28 cellular contexts compared by ENCODE assay signal in the genomic region with DNA sequence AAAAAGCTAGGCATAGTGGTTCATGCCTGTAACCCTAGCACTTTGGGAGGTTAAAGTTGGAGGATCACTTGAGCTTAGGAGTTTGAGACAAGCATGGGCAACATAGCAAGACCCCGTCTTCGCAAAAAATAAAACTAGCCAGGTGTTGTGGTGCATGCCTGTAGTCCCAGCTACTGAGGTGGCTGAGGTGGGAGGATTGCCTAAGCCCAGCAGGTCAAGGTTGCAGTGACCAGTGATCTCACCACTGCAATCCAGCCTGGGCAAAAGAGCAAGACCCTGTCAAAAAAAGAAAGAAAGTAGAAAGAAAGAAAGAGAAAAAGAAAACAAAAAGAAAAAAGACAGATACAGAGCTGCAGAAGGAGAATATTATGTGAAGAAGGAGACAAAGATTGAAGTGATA.
A peak's percentile ranks its signal among the peaks of the same experiment; 100 is the strongest.
DNase-seq lines count a peak whose midpoint lies in the region; ATAC-seq, FAIRE-seq and TF ChIP-seq lines count a peak whose summit lies in the region.
"Had no signal": no experiment of that assay in that cellular context is flagged by ENCODE, and none has a peak within 500 bp of the region (broad histone marks: within the 10 kb centered on the region; RNA-seq: fewer than 3 reads in every experiment).

No MANE protein-coding gene starts in this region.

- H3K9me1 ChIP-seq in IMR-90 (ENCODE audit: insufficient read depth, low read length): 0 out of 2 replicates have a peak, but pooled peaks cover 3% of the 10 kb centered on the region

- H4K12ac ChIP-seq in trophoblast cell (ENCODE audit: low read depth, low read length): no peak overlapping the region

- in situ Hi-C loops in IMR-90 (cut with MboI; ENCODE audit: low sequenced_read_pairs): no loop called here

- H3K9me3 ChIP-seq in SK-N-SH (no peaks in the 10 kb centered on the region), IMR-90 (ENCODE audit: control insufficient read depth, insufficient read depth, low read length) (no peaks in the 10 kb centered on the region), astrocyte (ENCODE audit: insufficient read depth, low read depth, low read length) (no peaks in the 10 kb centered on the region), trophoblast cell (ENCODE audit: insufficient read depth, low read depth, low read length) (no peaks in the 10 kb centered on the region), suprapubic skin (no peaks in the 10 kb centered on the region)
- H3K9me3 ChIP-seq: BE2C, BLaER1 had no signal

- no peak overlapping the region for H3K4me3 Mint-ChIP-seq in astrocyte (ENCODE audit: unreplicated experiment)
- H3K4me3 Mint-ChIP-seq: CD4-positive, alpha-beta memory T cell; CD4-positive, CD25-positive, alpha-beta regulatory T cell; CD8-positive, alpha-beta memory T cell had no signal

- POLR2A ChIA-PET in SK-N-SH (lab: Yijun Ruan, JAX): no interaction called here
- POLR2A ChIA-PET in IMR-90 (lab: Charles Lee; ENCODE audit: unreplicated experiment): no interaction called here

- H2AK5ac ChIP-seq in IMR-90 (ENCODE audit: low read depth, low read length) (no peak overlapping the region), trophoblast cell (ENCODE audit: low read length) (no peak overlapping the region)

- no peak overlapping the region for H4K91ac ChIP-seq in IMR-90 (ENCODE audit: insufficient read depth, low read depth, low read length)
- peak overlapping the region; percentile 63 for H4K91ac ChIP-seq in trophoblast cell (ENCODE audit: low read depth, low read length)

- no peaks in the 10 kb centered on the region for H3K79me2 ChIP-seq in SK-N-SH (ENCODE audit: insufficient read depth)
- H3K79me2 ChIP-seq in astrocyte (ENCODE audit: insufficient read depth, low read length): no peaks in the 10 kb centered on the region
- no peaks in the 10 kb centered on the region for H3K79me2 ChIP-seq in trophoblast cell (ENCODE audit: control insufficient read depth, insufficient read depth, low read length, poor library complexity)

- H3K27me3 Mint-ChIP-seq in astrocyte (ENCODE audit: low read depth, unreplicated experiment): no peaks in the 10 kb centered on the region

- TF ChIP-seq POLR2A in IMR-90 (IDR thresholded peaks at IDR 0.05; ENCODE audit: low read depth, low read length): no peak
- TF ChIP-seq POLR2A in suprapubic skin (IDR thresholded peaks at IDR 0.05): no peak

- H3K79me1 ChIP-seq in IMR-90 (ENCODE audit: low read depth in 1 of 2, low read length in 2 of 2) (no peaks in the 10 kb centered on the region), trophoblast cell (ENCODE audit: low read length) (peaks cover 18% of the 10 kb centered on the region)

- dilution Hi-C loops in IMR-90 (cut with HindIII; ENCODE audit: low sequenced_read_pairs, unreplicated experiment): no loop called here

- no peaks in the 10 kb centered on the region for H3K36me3 Mint-ChIP-seq in astrocyte (ENCODE audit: low read depth, unreplicated experiment)
- H3K36me3 Mint-ChIP-seq: CD14-positive monocyte; CD4-positive, alpha-beta memory T cell; CD4-positive, CD25-positive, alpha-beta regulatory T cell; CD8-positive, alpha-beta memory T cell had no signal

- H2BK15ac ChIP-seq in IMR-90 (ENCODE audit: low read depth, low read length): 0 out of 3 replicates have a peak overlapping the region, but pooled peaks have one; percentile 1

- FAIRE-seq in astrocyte (lab: Jason Lieb, UNC) (no peak), urothelium cell line (lab: Jason Lieb, UNC) (no peak)
- FAIRE-seq: GM12878, GM12892, GM18507 had no signal

- H3K18ac ChIP-seq in IMR-90 (ENCODE audit: low read depth, low read length) (no peak overlapping the region), trophoblast cell (ENCODE audit: low read length) (no peak overlapping the region)

- H3K27me3 ChIP-seq in SK-N-SH (ENCODE audit: insufficient read depth): no peaks in the 10 kb centered on the region; the same call in 1 of the 2 replicates
- H3K27me3 ChIP-seq in IMR-90 (ENCODE audit: control insufficient read depth, insufficient read depth, low read length): no peaks in the 10 kb centered on the region
- H3K27me3 ChIP-seq in astrocyte (ENCODE audit: insufficient read depth, low read length): no peaks in the 10 kb centered on the region
- H3K27me3 ChIP-seq in trophoblast cell (ENCODE audit: insufficient read depth, low read length): no peaks in the 10 kb centered on the region
- H3K27me3 ChIP-seq in suprapubic skin: no peaks in the 10 kb centered on the region
- H3K27me3 ChIP-seq: BE2C, BLaER1 had no signal

- WGBS in SK-N-SH (ENCODE audit: low lambda C conversion rate): 28% methylated on average over 2 of the region's 2 CpGs
- WGBS in IMR-90 (ENCODE audit: extremely low coverage in 2 of 2, insufficient read length in 1 of 2), 2 experiments: no CpG with 5 or more reads among the region's 2 CpGs
- no CpG with 5 or more reads among the region's 2 CpGs for WGBS in trophoblast cell (ENCODE audit: extremely low coverage, insufficient coverage, insufficient read length)
- 95% methylated on average over 2 of the region's 2 CpGs for WGBS in suprapubic skin

- H3K4ac ChIP-seq in IMR-90 (ENCODE audit: low read depth, low read length) (no peak overlapping the region), trophoblast cell (ENCODE audit: low read depth, low read length) (no peak overlapping the region)

- H3K56ac ChIP-seq in IMR-90 (ENCODE audit: extremely low read depth, insufficient read depth, low read length): no peak overlapping the region

- H3K4me1 ChIP-seq in SK-N-SH (ENCODE audit: control insufficient read depth in 1 of 2, insufficient read depth in 2 of 2, low read depth in 1 of 2, low read length in 1 of 2) (no peaks in the 10 kb centered on the region; a peak in 1 of 4 replicates), IMR-90 (ENCODE audit: control insufficient read depth, insufficient read depth, low read length) (0 out of 2 replicates have a peak, but pooled peaks cover 2% of the 10 kb centered on the region), astrocyte (ENCODE audit: insufficient read depth, low read length) (peaks cover 42% of the 10 kb centered on the region), trophoblast cell (ENCODE audit: control insufficient read depth in 1 of 2, insufficient read depth in 2 of 2, low read length in 2 of 2) (peaks cover 0 to 2% of the 10 kb centered on the region in 2 experiments), suprapubic skin (peaks cover 17% of the 10 kb centered on the region)
- H3K4me1 ChIP-seq: BE2C, BLaER1 had no signal

- H3K4me1 Mint-ChIP-seq in astrocyte (ENCODE audit: low read depth, unreplicated experiment): peaks cover 56% of the 10 kb centered on the region
- H3K4me1 Mint-ChIP-seq: CD4-positive, alpha-beta memory T cell; CD4-positive, CD25-positive, alpha-beta regulatory T cell; CD8-positive, alpha-beta memory T cell had no signal

- TF ChIP-seq EP300 in SK-N-SH (IDR thresholded peaks at IDR 0.05; ENCODE audit: borderline replicate concordance in 1 of 2, low read depth in 1 of 2, low read length in 1 of 2) (no peak), suprapubic skin (IDR thresholded peaks at IDR 0.05) (no peak)

- H3K14ac ChIP-seq in IMR-90 (replicated peaks; ENCODE audit: low read depth, low read length): no peak overlapping the region
- no peak overlapping the region for H3K14ac ChIP-seq in trophoblast cell (ENCODE audit: low read length)

- CTCF ChIA-PET in SK-N-SH (lab: Yijun Ruan, JAX) (interaction anchor here (0.8 kb wide), 1 partner anchor 35 kb away, joined by 3 read pairs; no protein-coding TSS in a partner anchor), IMR-90 (lab: Yijun Ruan, JAX) (interaction anchor here (0.9 kb wide), 1 partner anchor 8 kb away, joined by 3 read pairs; no protein-coding TSS in a partner anchor)

- H2AK9ac ChIP-seq in IMR-90 (replicated peaks; ENCODE audit: low read depth, low read length, poor library complexity): no peak overlapping the region

- H3K9me2 ChIP-seq in SK-N-SH: no peaks in the 10 kb centered on the region

- TF ChIP-seq RAD21 in SK-N-SH (IDR thresholded peaks at IDR 0.05; ENCODE audit: low read length): no peak
- no peak for TF ChIP-seq RAD21 in IMR-90 (IDR thresholded peaks at IDR 0.05; ENCODE audit: low read length)

- no peak for DNase-seq in SK-N-SH
- no peak for DNase-seq in IMR-90
- DNase-seq in astrocyte (ENCODE audit: low read depth): no peak
- DNase-seq in trophoblast cell: no peak
- no peak for DNase-seq in urothelium cell line (ENCODE audit: low spot score)
- no peak for DNase-seq in suprapubic skin (ENCODE audit: low spot score in 2 of 2)
- DNase-seq: ACHN; BE2C; C1 segment of cervical spinal cord; CD4-positive, alpha-beta memory T cell; CD4-positive, CD25-positive, alpha-beta regulatory T cell; CD8-positive, alpha-beta memory T cell; COR-L47; DMS 273 treated with DMSO at 0.1 percent for 48 hours; DMS153; DMS53; DMS79; DND-41; EL; GDM1 had no signal

- H4K8ac ChIP-seq in IMR-90 (ENCODE audit: low read depth in 2 of 2, low read length in 2 of 2) (no peak overlapping the region), trophoblast cell (ENCODE audit: low read depth, low read length) (no peak overlapping the region)

- intact Hi-C loops in IMR-90 (cut with micrococcal nuclease): no loop called here

- H3K36me3 ChIP-seq in SK-N-SH (replicated peaks in 1 of 2; ENCODE audit: control insufficient read depth in 1 of 2, insufficient read depth in 2 of 2, low read length in 1 of 2) (no peaks in the 10 kb centered on the region), IMR-90 (ENCODE audit: control insufficient read depth, insufficient read depth, low read length) (no peaks in the 10 kb centered on the region), astrocyte (ENCODE audit: insufficient read depth, low read length) (no peaks in the 10 kb centered on the region), trophoblast cell (ENCODE audit: control insufficient read depth in 1 of 2, insufficient read depth in 2 of 2, low read length in 2 of 2) (no peaks in the 10 kb centered on the region), suprapubic skin (no peaks in the 10 kb centered on the region)
- H3K36me3 ChIP-seq: BE2C, BLaER1 had no signal

- no peak overlapping the region for H2BK20ac ChIP-seq in IMR-90 (ENCODE audit: low read depth, low read length)

- H3K27ac ChIP-seq in SK-N-SH (ENCODE audit: low read depth in 2 of 2, low read length in 1 of 2) (no peak overlapping the region), IMR-90 (ENCODE audit: insufficient read depth, low read length) (no peak overlapping the region), astrocyte (ENCODE audit: low read depth, low read length) (no peak overlapping the region), trophoblast cell (ENCODE audit: low read depth, low read length) (no peak overlapping the region), suprapubic skin (no peak overlapping the region)
- H3K27ac ChIP-seq: 22Rv1, BLaER1 had no signal

- peaks cover 30% of the 10 kb centered on the region for H3F3A ChIP-seq in SK-N-SH (replicated peaks; ENCODE audit: insufficient read depth)

- no peak overlapping the region for H4K5ac ChIP-seq in IMR-90 (ENCODE audit: low read depth, low read length)

- H3K9me3 Mint-ChIP-seq in astrocyte (ENCODE audit: unreplicated experiment): no peaks in the 10 kb centered on the region
- H3K9me3 Mint-ChIP-seq: CD8-positive, alpha-beta memory T cell had no signal

- TF ChIP-seq CTCF in SK-N-SH (IDR thresholded peaks at IDR 0.05) (no peak), IMR-90 (conservative IDR thresholded peaks at IDR 0.05; ENCODE audit: low read depth, low read length) (no peak), astrocyte (IDR thresholded peaks at IDR 0.05; ENCODE audit: insufficient read depth, low read depth, low read length) (no peak), suprapubic skin (IDR thresholded peaks at IDR 0.05) (no peak)

- peak overlapping the region; percentile 26 for H3K27ac Mint-ChIP-seq in astrocyte (ENCODE audit: unreplicated experiment)
- H3K27ac Mint-ChIP-seq: CD14-positive monocyte; CD4-positive, alpha-beta memory T cell; CD4-positive, CD25-positive, alpha-beta regulatory T cell; CD8-positive, alpha-beta memory T cell had no signal

- ATAC-seq in SK-N-SH treated with all-trans-retinoic acid at 6 μM for 48 hours (no peak), IMR-90 (ENCODE audit: low read depth) (no peak), GM21786 (IDR thresholded peaks at IDR 0.05; ENCODE audit: unreplicated experiment) (no peak)
- ATAC-seq: GM12878 had no signal

- H4K20me1 ChIP-seq in SK-N-SH (ENCODE audit: insufficient read depth): no peaks in the 10 kb centered on the region
- H4K20me1 ChIP-seq in IMR-90 (ENCODE audit: insufficient read depth, low read length): no peaks in the 10 kb centered on the region
- H4K20me1 ChIP-seq in astrocyte (ENCODE audit: insufficient read depth, low read length): no peaks in the 10 kb centered on the region
- H4K20me1 ChIP-seq: BLaER1 had no signal

- H3K4me3 ChIP-seq in SK-N-SH (ENCODE audit: low read depth in 2 of 2, low read length in 1 of 2) (no peak overlapping the region), IMR-90 (ENCODE audit: insufficient read depth, low read depth, low read length) (no peak overlapping the region), astrocyte (ENCODE audit: insufficient read depth, low read depth, low read length) (no peak overlapping the region), trophoblast cell (ENCODE audit: low read depth, low read length) (no peak overlapping the region), suprapubic skin (no peak overlapping the region)
- H3K4me3 ChIP-seq: BLaER1, GM12878 had no signal

- H3K4me2 ChIP-seq in SK-N-SH (no peak overlapping the region), IMR-90 (ENCODE audit: low read depth, low read length) (no peak overlapping the region), astrocyte (ENCODE audit: low read length) (no peak overlapping the region), trophoblast cell (ENCODE audit: low read length) (no peak overlapping the region)
- H3K4me2 ChIP-seq: BLaER1 had no signal

- no peak overlapping the region for H3K9ac ChIP-seq in SK-N-SH
- H3K9ac ChIP-seq in IMR-90 (ENCODE audit: low read depth, low read length): no peak overlapping the region
- H3K9ac ChIP-seq in astrocyte (ENCODE audit: low read length): no peak overlapping the region
- no peak overlapping the region for H3K9ac ChIP-seq in trophoblast cell (ENCODE audit: low read length)
- H3K9ac ChIP-seq: BLaER1 had no signal

- H2BK5ac ChIP-seq in IMR-90 (ENCODE audit: low read depth, low read length, poor library complexity, severe bottlenecking): no peak overlapping the region
- peak overlapping the region; percentile 73 for H2BK5ac ChIP-seq in trophoblast cell (ENCODE audit: low read depth, low read length, poor library complexity)

- H2BK12ac ChIP-seq in trophoblast cell (ENCODE audit: low read length): peak overlapping the region; percentile 19

- no peak overlapping the region for H2BK120ac ChIP-seq in IMR-90 (ENCODE audit: low read depth, low read length)
- H2BK120ac ChIP-seq in trophoblast cell (ENCODE audit: insufficient read depth, low read length, poor library complexity): peak overlapping the region; percentile 85

- H3K23ac ChIP-seq in IMR-90 (ENCODE audit: low read depth, low read length): no peak overlapping the region
- no peak overlapping the region for H3K23ac ChIP-seq in trophoblast cell (ENCODE audit: low read length)

- peak overlapping the region; percentile 20; the same call in 1 of the 2 replicates for H2AFZ ChIP-seq in SK-N-SH (ENCODE audit: low read depth)
- no peak overlapping the region for H2AFZ ChIP-seq in IMR-90 (replicated peaks; ENCODE audit: low read length, poor library complexity)
- no peak overlapping the region for H2AFZ ChIP-seq in astrocyte (ENCODE audit: low read depth, low read length)
- no peak overlapping the region for H2AFZ ChIP-seq in trophoblast cell (ENCODE audit: insufficient read depth, low read length, poor library complexity)

- no TSS peak for BruUV-seq in IMR-90 (replicated peaks; lab: Mats Ljungman, UMichigan)
